ENCODE assay signal across 17 cellular contexts in the genomic region with DNA sequence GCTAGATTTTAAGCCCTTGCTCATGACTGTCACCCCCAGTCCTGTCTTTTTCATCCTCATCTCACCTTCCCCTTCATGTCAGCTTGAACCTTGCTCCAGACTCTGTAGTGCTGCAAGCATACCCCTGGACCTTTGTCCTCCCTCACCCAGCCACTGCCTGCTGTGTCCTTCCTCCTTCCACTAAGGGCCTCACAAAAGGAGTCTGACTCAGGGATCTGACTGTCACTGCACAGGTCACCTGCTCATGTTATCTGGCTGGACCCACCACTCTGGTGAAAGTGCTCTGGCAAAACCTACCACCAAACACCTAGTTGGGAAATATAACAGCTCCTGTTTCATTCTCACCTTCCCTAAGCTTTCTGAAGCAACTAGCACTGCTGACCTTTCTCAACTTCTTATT.
DNase-seq lines count a peak whose midpoint lies in the region; ATAC-seq and TF ChIP-seq lines count a peak whose summit lies in the region.
"Had no signal": no experiment of that assay in that cellular context is flagged by ENCODE, and none has a peak within 500 bp of the region (broad histone marks: within the 10 kb centered on the region; RNA-seq: fewer than 3 reads in every experiment).

No MANE protein-coding gene starts in this region.

- H3K36me3 Mint-ChIP-seq in Calu3 (ENCODE audit: insufficient read depth, unreplicated experiment) (no peaks in the 10 kb centered on the region), neural progenitor cell (peaks cover 47% of the 10 kb centered on the region)

- H3K4me2 ChIP-seq in neural progenitor cell, result no peak overlapping the region

- H2AFZ ChIP-seq in neural progenitor cell (replicated peaks), result no peak overlapping the region
- H2AFZ ChIP-seq: GM23248 had no signal

- intact Hi-C loops in Calu3 (cut with micrococcal nuclease; ENCODE audit: unreplicated experiment) (no loop called here), colonic mucosa (cut with DNase I) (no loop called here), mucosa of descending colon (cut with DNase I, micrococcal nuclease) (no loop called here)

- H3K27ac ChIP-seq in colonic mucosa (no peak overlapping the region), neural progenitor cell (no peak overlapping the region)
- H3K27ac ChIP-seq: GM23248, SJCRH30 had no signal

- H3K27ac Mint-ChIP-seq in Calu3 (ENCODE audit: unreplicated experiment) (peak overlapping the region; percentile 44), neural progenitor cell (no peak overlapping the region)

- ATAC-seq in mucosa of descending colon (peak; percentile 94), HG02798 (IDR thresholded peaks at IDR 0.05; ENCODE audit: poor library complexity, unreplicated experiment) (no peak)

- no peaks in the 10 kb centered on the region for H3K27me3 Mint-ChIP-seq in Calu3 (ENCODE audit: unreplicated experiment)
- peaks cover 1% of the 10 kb centered on the region for H3K27me3 Mint-ChIP-seq in neural progenitor cell (ENCODE audit: insufficient read depth, low read depth)
- H3K27me3 Mint-ChIP-seq: CD4-positive, CD25-positive, alpha-beta regulatory T cell had no signal

- CTCF ChIA-PET in Calu3 (lab: Charles Lee), result no interaction called here

- TF ChIP-seq CTCF in Calu3 (IDR thresholded peaks at IDR 0.05; ENCODE audit: unreplicated experiment) (no peak), colonic mucosa (IDR thresholded peaks at IDR 0.05) (no peak), mucosa of descending colon (IDR thresholded peaks at IDR 0.05) (no peak), neural progenitor cell (IDR thresholded peaks at IDR 0.05) (no peak)

- no peaks in the 10 kb centered on the region for H3K4me1 Mint-ChIP-seq in Calu3 (ENCODE audit: low read depth, unreplicated experiment)
- peaks cover 4% of the 10 kb centered on the region for H3K4me1 Mint-ChIP-seq in neural progenitor cell
- H3K4me1 Mint-ChIP-seq: CD4-positive, CD25-positive, alpha-beta regulatory T cell had no signal

- H3F3A ChIP-seq in neural progenitor cell (ENCODE audit: low read depth), result no peaks in the 10 kb centered on the region

- in situ Hi-C loops in ACHN (cut with HindIII; ENCODE audit: low pct_ligation_motif_present, low pct_unique_long_range_greater_than_20kb, low sequenced_read_pairs), result no loop called here

- DNase-seq in Calu3 (no peak), HuH-7 (ENCODE audit: low spot score) (peak; percentile 20), colonic mucosa (peak; percentile 55), mucosa of descending colon (peak in 1 of 3 donors; percentile 13), ACHN (no peak), neural progenitor cell (ENCODE audit: low spot score) (no peak)
- DNase-seq: CD4-positive, CD25-positive, alpha-beta regulatory T cell; DMS79; GM23248; KBM-7; NCI-H1092 treated with DMSO at 0.1 percent for 48 hours; NCI-H1694; NCI-H446; RPMI8226; SJCRH30 had no signal

- H3K9me3 ChIP-seq in colonic mucosa (no peaks in the 10 kb centered on the region), mucosa of descending colon (peaks cover 9% of the 10 kb centered on the region), neural progenitor cell (ENCODE audit: low read depth) (no peaks in the 10 kb centered on the region)

- H3K9ac ChIP-seq in colonic mucosa (ENCODE audit: low read depth in 2 of 2, low read length in 2 of 2) (no peak overlapping the region), neural progenitor cell (no peak overlapping the region)
- H3K9ac ChIP-seq: GM23248 had no signal

- no peaks in the 10 kb centered on the region for H3K4me1 ChIP-seq in colonic mucosa
- no peaks in the 10 kb centered on the region for H3K4me1 ChIP-seq in mucosa of descending colon (ENCODE audit: low read depth)
- H3K4me1 ChIP-seq in neural progenitor cell, result no peaks in the 10 kb centered on the region
- H3K4me1 ChIP-seq: SJCRH30 had no signal

- BruUV-seq in Calu3 (replicated peaks; lab: Mats Ljungman, UMichigan), result no TSS peak

- no peaks in the 10 kb centered on the region for H3K36me3 ChIP-seq in colonic mucosa
- no peaks in the 10 kb centered on the region for H3K36me3 ChIP-seq in mucosa of descending colon (ENCODE audit: low read depth)
- no peaks in the 10 kb centered on the region for H3K36me3 ChIP-seq in neural progenitor cell
- H3K36me3 ChIP-seq: SJCRH30 had no signal

- H3K4me3 ChIP-seq in colonic mucosa (no peak overlapping the region), mucosa of descending colon (no peak overlapping the region), neural progenitor cell (no peak overlapping the region)
- H3K4me3 ChIP-seq: GM12878, GM23248, SJCRH30 had no signal

- H4K20me1 ChIP-seq in neural progenitor cell (ENCODE audit: low read depth), result no peaks in the 10 kb centered on the region

- no peaks in the 10 kb centered on the region for H3K9me3 Mint-ChIP-seq in Calu3 (ENCODE audit: low read depth, unreplicated experiment)
- H3K9me3 Mint-ChIP-seq in neural progenitor cell, result peaks cover 9% of the 10 kb centered on the region

- H3K27me3 ChIP-seq in colonic mucosa (no peaks in the 10 kb centered on the region), neural progenitor cell (no peaks in the 10 kb centered on the region)
- H3K27me3 ChIP-seq: SJCRH30 had no signal

- H3K79me2 ChIP-seq in neural progenitor cell (ENCODE audit: low read depth), result no peaks in the 10 kb centered on the region

- H3K4me3 Mint-ChIP-seq in Calu3 (ENCODE audit: low read depth, unreplicated experiment), result no peak overlapping the region
- H3K4me3 Mint-ChIP-seq in neural progenitor cell, result no peak overlapping the region
- H3K4me3 Mint-ChIP-seq: CD4-positive, CD25-positive, alpha-beta regulatory T cell had no signal

Comparison
In these comparisons a context has a peak if more than half of its experiments do, and no peak if none do; other contexts are left out.
1. DNase-seq: peak in HuH-7 (single experiment) and colonic mucosa (single experiment); none in Calu3 (single experiment), ACHN (single experiment) and neural progenitor cell (single experiment).